Comparison of ENCODE assay signal across 34 cellular contexts in genomic region chr5:135155616-135156214, GRCh38.
DNase-seq lines count a peak whose midpoint lies in the region; ATAC-seq and TF ChIP-seq lines count a peak whose summit lies in the region.
"Had no signal": no experiment of that assay in that cellular context is flagged by ENCODE, and none has a peak within 500 bp of the region (broad histone marks: within the 10 kb centered on the region; RNA-seq: fewer than 3 reads in every experiment).

No MANE protein-coding gene starts in this region.

- no peaks in the 10 kb centered on the region for H3K36me3 ChIP-seq in lower lobe of right lung
- H3K36me3 ChIP-seq: colonic mucosa, heart left ventricle, neutrophil, SJCRH30, thoracic aorta, uterus had no signal

- peaks cover 11% of the 10 kb centered on the region for H3K27me3 Mint-ChIP-seq in nephron progenitor cell (ENCODE audit: low read depth, poor library complexity)

- peaks cover 33% of the 10 kb centered on the region for H3K9me3 Mint-ChIP-seq in nephron progenitor cell

- H3K27me3 ChIP-seq in lower lobe of right lung (ENCODE audit: low read depth), result peaks cover 4% of the 10 kb centered on the region
- H3K27me3 ChIP-seq: colonic mucosa, neutrophil, SJCRH30, uterus had no signal

- H3K4me1 Mint-ChIP-seq in nephron progenitor cell, result no peaks in the 10 kb centered on the region
- H3K4me1 Mint-ChIP-seq: naive B cell; stimulated activated naive CD8-positive, alpha-beta T cell treated with anti-CD3 and anti-CD28 coated beads, Interleukin-15, amount 100 ng/mL, for 72 hours had no signal

- H3K9me3 ChIP-seq in lower lobe of right lung, result peaks cover 6% of the 10 kb centered on the region
- H3K9me3 ChIP-seq: colonic mucosa, neutrophil, SJCRH30 had no signal

- H3K27ac Mint-ChIP-seq in nephron progenitor cell, result no peak overlapping the region
- H3K27ac Mint-ChIP-seq: activated CD8-positive, alpha-beta T cell treated with anti-CD3 and anti-CD28 coated beads, Interleukin-2, amount 10 ng/mL, durations not matched to agents 7 days and 5 days; activated naive CD4-positive, alpha-beta T cell treated with anti-CD3 and anti-CD28 coated beads, Interleukin-2, amount 50 U/mL, for 72 hours; activated T-helper 2 cell treated with anti-CD3 and anti-CD28 coated beads, Interferon-gamma antibody, Interleukin-2, Interleukin-4, amounts not matched to agents 10 μg/mL and 5 μg/mL and 100 μg/mL, durations not matched to agents 14 hours and 24 hours and 36 hours; mesothelial cell of epicardium had no signal

- no peak overlapping the region for H3K4me3 Mint-ChIP-seq in nephron progenitor cell
- H3K4me3 Mint-ChIP-seq: activated CD8-positive, alpha-beta T cell treated with anti-CD3 and anti-CD28 coated beads, Interleukin-2, amount 10 ng/mL, durations not matched to agents 7 days and 5 days; mesothelial cell of epicardium; stimulated activated naive CD8-positive, alpha-beta T cell treated with anti-CD3 and anti-CD28 coated beads, Interleukin-15, amount 100 ng/mL, for 72 hours had no signal

- H3K36me3 Mint-ChIP-seq in nephron progenitor cell (ENCODE audit: low read depth), result peaks cover 8% of the 10 kb centered on the region

- TF ChIP-seq CTCF in lower lobe of right lung (IDR thresholded peaks at IDR 0.05) (no peak), nephron progenitor cell (IDR thresholded peaks at IDR 0.05) (no peak)

- H3K4me3 ChIP-seq in lower lobe of right lung, result no peak overlapping the region
- H3K4me3 ChIP-seq: A549, colonic mucosa, GM12878, heart left ventricle, SJCRH30, thoracic aorta, uterus had no signal

- intact Hi-C loops in lower lobe of right lung (cut with DNase I), result no loop called here

- H3K27ac ChIP-seq in lower lobe of right lung, result no peak overlapping the region
- H3K27ac ChIP-seq: A549, colonic mucosa, heart left ventricle, neutrophil, SJCRH30, thoracic aorta, uterus had no signal

- no peak for ATAC-seq in lower lobe of right lung
- ATAC-seq: A549; activated CD8-positive, alpha-beta T cell treated with anti-CD3 and anti-CD28 coated beads, Interleukin-2, amount 10 ng/mL, durations not matched to agents 7 days and 5 days; activated naive CD4-positive, alpha-beta T cell treated with anti-CD3 and anti-CD28 coated beads, Interleukin-2, amount 50 U/mL, for 72 hours; GM12878; heart left ventricle; left ventricle myocardium superior; Panc1; right cardiac atrium; stimulated activated naive CD8-positive, alpha-beta T cell treated with anti-CD3 and anti-CD28 coated beads, Interleukin-15, amount 100 ng/mL, for 72 hours had no signal

- H3K4me1 ChIP-seq in lower lobe of right lung, result no peaks in the 10 kb centered on the region
- H3K4me1 ChIP-seq: colonic mucosa, heart left ventricle, SJCRH30, uterus had no signal

- peak; percentile 16 for DNase-seq in NCI-H2196 (lab: John Stamatoyannopoulos, UW; ENCODE audit: unreplicated experiment)
- DNase-seq in NCI-H2196 treated with DMSO at 0.1 percent for 48 hours (lab: John Stamatoyannopoulos, UW; ENCODE audit: unreplicated experiment), result no peak
- peak; percentile 59 for DNase-seq in NCI-H345 (lab: John Stamatoyannopoulos, UW)
- peak; percentile 76 for DNase-seq in SHP77 treated with DMSO at 0.1 percent for 48 hours (lab: John Stamatoyannopoulos, UW)
- peak; percentile 13 for DNase-seq in myocyte (ENCODE audit: low read depth)
- no peak for DNase-seq in NCI-H82 (lab: John Stamatoyannopoulos, UW)
- DNase-seq in lower lobe of right lung, result no peak
- no peak for DNase-seq in nephron progenitor cell
- DNase-seq: activated CD8-positive, alpha-beta T cell treated with anti-CD3 and anti-CD28 coated beads, Interleukin-2, amount 10 ng/mL, durations not matched to agents 7 days and 5 days; activated T-cell treated with anti-CD3 and anti-CD28 coated beads for 4 hours; colonic mucosa; effector CD4-positive, alpha-beta T cell; EL; H7; heart left ventricle; Karpas-422; left ventricle myocardium superior; naive B cell; NCI-H146; NCI-H510A treated with DMSO at 0.1 percent for 48 hours; right cardiac atrium; stimulated activated CD8-positive, alpha-beta memory T cell treated with anti-CD3 and anti-CD28 coated beads, Interleukin-4, amount 100 ng/mL, for 48 hours; stimulated activated naive CD8-positive, alpha-beta T cell treated with anti-CD3 and anti-CD28 coated beads, Interleukin-15, amount 100 ng/mL, for 72 hours; SW 1271; uterus had no signal

Comparison
In these comparisons a context has a peak if more than half of its experiments do, and no peak if none do; other contexts are left out.
1. DNase-seq: peak in NCI-H2196 (single experiment), NCI-H345 (single experiment), SHP77 treated with DMSO at 0.1 percent for 48 hours (single experiment) and myocyte (single experiment); none in NCI-H2196 treated with DMSO at 0.1 percent for 48 hours (single experiment), NCI-H82 (single experiment), lower lobe of right lung (single experiment) and nephron progenitor cell (single experiment).